In genomic region chr1:14468751-14469150, GRCh38 we compare ENCODE assay signal across 37 cellular contexts.
"Had no signal": no experiment of that assay in that cellular context is flagged by ENCODE, and none has a peak within 500 bp of the region (broad histone marks: within the 10 kb centered on the region; RNA-seq: fewer than 3 reads in every experiment).

No MANE protein-coding gene starts in this region.

- H3K27me3 Mint-ChIP-seq: activated CD4-positive, alpha-beta T cell treated with anti-CD3 and anti-CD28 coated beads, Interleukin-2, amount 10 ng/mL, durations not matched to agents 24 days and 14 days; activated naive CD8-positive, alpha-beta T cell treated with anti-CD3 and anti-CD28 coated beads for 36 hours had no signal

- DNase-seq: activated B cell treated with CpG ODN at 0.5 μM for 24 hours; activated CD4-positive, alpha-beta memory T cell treated with anti-CD3 and anti-CD28 coated beads for 36 hours; activated CD4-positive, alpha-beta T cell treated with anti-CD3 and anti-CD28 coated beads for 4 hours; activated CD4-positive, alpha-beta T cell treated with anti-CD3 and anti-CD28 coated beads, Interleukin-2, amount 10 ng/mL, durations not matched to agents 24 days and 14 days; activated CD4-positive, alpha-beta T cell treated with anti-CD3 and anti-CD28 coated beads, Interleukin-2, amount 50 U/mL, for 1 hour; activated CD4-positive, alpha-beta T cell treated with anti-CD3 and anti-CD28 coated beads, Interleukin-2, amount 50 U/mL, for 4 hours; activated CD4-positive, CD25-positive, alpha-beta regulatory T cell treated with anti-CD3 and anti-CD28 coated beads, Interleukin-2, amount 50 U/mL, for 72 hours; activated CD8-positive, alpha-beta memory T cell treated with anti-CD3 and anti-CD28 coated beads, Interleukin-2, amount 50 U/mL, for 4 hours; activated CD8-positive, alpha-beta T cell treated with anti-CD3 and anti-CD28 coated beads for 36 hours; activated effector memory CD4-positive, alpha-beta T cell treated with anti-CD3 and anti-CD28 coated beads, Interleukin-2, amount 50 U/mL, for 16 hours; activated gamma-delta T cell treated with Interleukin-2 at 50 U/mL for 16 hours; activated naive CD4-positive, alpha-beta T cell; activated naive CD4-positive, alpha-beta T cell treated with anti-CD3 and anti-CD28 coated beads for 36 hours; activated naive CD4-positive, alpha-beta T cell treated with anti-CD3 and anti-CD28 coated beads, Interleukin-2, amount 50 U/mL, for 16 hours; activated naive CD8-positive, alpha-beta T cell treated with anti-CD3 and anti-CD28 coated beads for 36 hours; activated T-cell treated with anti-CD3 and anti-CD28 coated beads for 4 hours; activated T-cell treated with anti-CD3 and anti-CD28 coated beads, Interleukin-2, amount 50 U/mL, for 1 hour; activated T-cell treated with anti-CD3 and anti-CD28 coated beads, Interleukin-2, amount 50 U/mL, for 4 hours; activated T-cell treated with anti-CD3 and anti-CD28 coated beads, Interleukin-2, amount 50 U/mL, for 72 hours; adrenal gland; amniotic stem cell; aorta; body of pancreas; brain microvascular endothelial cell; central memory CD4-positive, alpha-beta T cell; T-helper 1 cell; T-helper 2 cell; T-helper 9 cell had no signal

- H3K27ac Mint-ChIP-seq: activated B cell treated with CpG ODN at 0.5 μM for 24 hours; activated CD4-positive, alpha-beta memory T cell treated with anti-CD3 and anti-CD28 coated beads for 36 hours; activated CD4-positive, alpha-beta T cell treated with anti-CD3 and anti-CD28 coated beads, Interleukin-2, amount 10 ng/mL, durations not matched to agents 24 days and 14 days; activated CD8-positive, alpha-beta T cell treated with anti-CD3 and anti-CD28 coated beads for 36 hours; activated naive CD4-positive, alpha-beta T cell treated with anti-CD3 and anti-CD28 coated beads for 36 hours; activated naive CD4-positive, alpha-beta T cell treated with anti-CD3 and anti-CD28 coated beads, Interleukin-2, amount 50 U/mL, for 72 hours; activated naive CD8-positive, alpha-beta T cell treated with anti-CD3 and anti-CD28 coated beads for 36 hours; activated T-cell treated with anti-CD3 and anti-CD28 coated beads, Interleukin-2, amount 50 U/mL, for 72 hours; activated T-helper 1 cell treated with anti-CD3 and anti-CD28 coated beads, Interleukin-12 subunit alpha, Interleukin-12 subunit beta, Interleukin-2, Interleukin-4 antibody, amounts not matched to agents 30 ng/mL and 10 ng/mL and 1 ng/mL, durations not matched to agents 14 hours and 24 hours and 36 hours; activated T-helper 17 cell treated with anti-CD3 and anti-CD28 coated beads, Interleukin-2, amount 50 U/mL, for 72 hours; T-helper 1 cell treated with Interleukin-12 subunit alpha and Interleukin-12 subunit beta and Interleukin-4 antibody, amounts not matched to agents 30 μg/mL and 1 μg/mL, for 36 hours; T-helper 2 cell treated with Interferon-gamma antibody and Interleukin-4, amounts not matched to agents 5 μg/mL and 100 μg/mL, for 36 hours had no signal

- H3K4me3 ChIP-seq: adrenal gland, body of pancreas, breast epithelium had no signal

- H3K9me3 ChIP-seq: adrenal gland, body of pancreas, breast epithelium had no signal

- H3K4me3 Mint-ChIP-seq: activated B cell treated with CpG ODN at 0.5 μM for 24 hours; activated CD4-positive, alpha-beta memory T cell treated with anti-CD3 and anti-CD28 coated beads for 36 hours; activated CD4-positive, alpha-beta T cell treated with anti-CD3 and anti-CD28 coated beads, Interleukin-2, amount 10 ng/mL, durations not matched to agents 24 days and 14 days; activated CD8-positive, alpha-beta T cell treated with anti-CD3 and anti-CD28 coated beads for 36 hours; activated naive CD4-positive, alpha-beta T cell treated with anti-CD3 and anti-CD28 coated beads for 36 hours; activated naive CD8-positive, alpha-beta T cell treated with anti-CD3 and anti-CD28 coated beads for 36 hours; activated T-cell treated with anti-CD3 and anti-CD28 coated beads, Interleukin-2, amount 50 U/mL, for 4 hours; activated T-cell treated with anti-CD3 and anti-CD28 coated beads, Interleukin-2, amount 50 U/mL, for 72 hours; activated T-helper 1 cell treated with anti-CD3 and anti-CD28 coated beads, Interleukin-12 subunit alpha, Interleukin-12 subunit beta, Interleukin-2, Interleukin-4 antibody, amounts not matched to agents 30 ng/mL and 10 ng/mL and 1 ng/mL, durations not matched to agents 14 hours and 24 hours and 36 hours; activated T-helper 17 cell treated with anti-CD3 and anti-CD28 coated beads, Interleukin-2, amount 50 U/mL, for 72 hours; T-helper 1 cell treated with Interleukin-12 subunit alpha and Interleukin-12 subunit beta and Interleukin-4 antibody, amounts not matched to agents 30 μg/mL and 1 μg/mL, for 36 hours; T-helper 2 cell treated with Interferon-gamma antibody and Interleukin-4, amounts not matched to agents 5 μg/mL and 100 μg/mL, for 36 hours had no signal

- ATAC-seq: activated CD8-positive, alpha-beta T cell treated with anti-CD3 and anti-CD28 coated beads for 36 hours; activated naive CD4-positive, alpha-beta T cell treated with anti-CD3 and anti-CD28 coated beads, Interleukin-2, amount 50 U/mL, for 72 hours; activated T-cell treated with anti-CD3 and anti-CD28 coated beads, Interleukin-2, amount 50 U/mL, for 4 hours; activated T-cell treated with anti-CD3 and anti-CD28 coated beads, Interleukin-2, amount 50 U/mL, for 72 hours; activated T-helper 17 cell treated with anti-CD3 and anti-CD28 coated beads, Interleukin-2, amount 50 U/mL, for 72 hours; body of pancreas had no signal

- H3K27me3 ChIP-seq: body of pancreas, brain microvascular endothelial cell, breast epithelium had no signal

- H3K27ac ChIP-seq: adrenal gland, body of pancreas, brain microvascular endothelial cell, breast epithelium, VCaP had no signal

- H3K4me1 ChIP-seq: adrenal gland, body of pancreas, breast epithelium had no signal

- H3K4me1 Mint-ChIP-seq: activated B cell treated with CpG ODN at 0.5 μM for 24 hours; activated CD4-positive, alpha-beta T cell treated with anti-CD3 and anti-CD28 coated beads, Interleukin-2, amount 10 ng/mL, durations not matched to agents 24 days and 14 days; activated naive CD8-positive, alpha-beta T cell treated with anti-CD3 and anti-CD28 coated beads for 36 hours; activated T-helper 17 cell treated with anti-CD3 and anti-CD28 coated beads, Interleukin-2, amount 50 U/mL, for 72 hours had no signal

- H3K9me3 Mint-ChIP-seq: activated CD4-positive, alpha-beta memory T cell treated with anti-CD3 and anti-CD28 coated beads for 36 hours; activated CD4-positive, alpha-beta T cell treated with anti-CD3 and anti-CD28 coated beads, Interleukin-2, amount 10 ng/mL, durations not matched to agents 24 days and 14 days; activated CD8-positive, alpha-beta T cell treated with anti-CD3 and anti-CD28 coated beads for 36 hours; activated naive CD4-positive, alpha-beta T cell treated with anti-CD3 and anti-CD28 coated beads for 36 hours; activated naive CD8-positive, alpha-beta T cell treated with anti-CD3 and anti-CD28 coated beads for 36 hours; activated T-helper 1 cell treated with anti-CD3 and anti-CD28 coated beads, Interleukin-12 subunit alpha, Interleukin-12 subunit beta, Interleukin-2, Interleukin-4 antibody, amounts not matched to agents 30 ng/mL and 10 ng/mL and 1 ng/mL, durations not matched to agents 14 hours and 24 hours and 36 hours; T-helper 1 cell treated with Interleukin-12 subunit alpha and Interleukin-12 subunit beta and Interleukin-4 antibody, amounts not matched to agents 30 μg/mL and 1 μg/mL, for 36 hours; T-helper 2 cell treated with Interferon-gamma antibody and Interleukin-4, amounts not matched to agents 5 μg/mL and 100 μg/mL, for 36 hours had no signal

- H3K36me3 Mint-ChIP-seq: activated CD4-positive, alpha-beta memory T cell treated with anti-CD3 and anti-CD28 coated beads for 36 hours; activated naive CD4-positive, alpha-beta T cell treated with anti-CD3 and anti-CD28 coated beads, Interleukin-2, amount 50 U/mL, for 72 hours; activated naive CD8-positive, alpha-beta T cell treated with anti-CD3 and anti-CD28 coated beads for 36 hours had no signal

- FAIRE-seq: astrocyte, TTC549 had no signal

- H3K36me3 ChIP-seq: adrenal gland, brain microvascular endothelial cell, breast epithelium had no signal
